ENCODE assay signal across 8 cellular contexts in genomic region chr14:39266871-39267591, GRCh38. TPM values are rescaled to one million over a fixed set of nuclear protein-coding genes. Genes with fewer than 3 reads are reported as not detected.
A peak's percentile ranks its signal among the peaks of the same experiment; 100 is the strongest.
DNase-seq lines count a peak whose midpoint lies in the region; ATAC-seq and TF ChIP-seq lines count a peak whose summit lies in the region.

No MANE protein-coding gene starts in this region.

- intact Hi-C loops in heart left ventricle (cut with DNase I), result loop anchor here in 9 of 10 donors (1.0 to 10.0 kb wide), 14 partner anchors 35 to 166 kb away; partner anchors contain the start of genes PNN (in 6 of the 9), TRAPPC6B (in 4 of the 9), FBXO33 (in 2 of the 9) and GEMIN2 (in 2 of the 9)
- intact Hi-C loops in posterior cingulate gyrus (cut with DNase I), result loop anchor here (2.0 to 5.0 kb wide), 3 partner anchors 96 to 165 kb away; partner anchors contain the start of genes FBXO33, GEMIN2 and TRAPPC6B

- H3K27me3 ChIP-seq in SU-DHL-6 (ENCODE audit: low read length), result no peaks in the 10 kb centered on the region
- H3K27me3 ChIP-seq in heart left ventricle, result no peaks in the 10 kb centered on the region
- no peaks in the 10 kb centered on the region for H3K27me3 ChIP-seq in upper lobe of left lung

- H3K9me3 Mint-ChIP-seq in activated naive CD8-positive, alpha-beta T cell treated with anti-CD3 and anti-CD28 coated beads, Interleukin-2, amount 50 U/mL, for 24 hours, result peaks cover 4% of the 10 kb centered on the region

- WGBS in heart left ventricle, 4 donors, result 0 to 1% (median 0%) methylated on average over 42 to 69 of the region's 69 CpGs
- 0 to 1% methylated on average over 3 to 46 of the region's 69 CpGs for WGBS in upper lobe of left lung, 2 donors

- H3K4me3 Mint-ChIP-seq in activated naive CD8-positive, alpha-beta T cell treated with anti-CD3 and anti-CD28 coated beads, Interleukin-2, amount 50 U/mL, for 24 hours, result peak overlapping the region; percentile 78

- H3K9me3 ChIP-seq in SU-DHL-6 (ENCODE audit: insufficient read depth, low read length) (peaks cover 12% of the 10 kb centered on the region; the same call in 1 of the 2 replicates), heart left ventricle (peaks cover 0 to 14% (median 4%) of the 10 kb centered on the region in 12 donors), upper lobe of left lung (no peaks in the 10 kb centered on the region)

- H3K27ac ChIP-seq in SU-DHL-6 (ENCODE audit: low read depth, low read length), result peak overlapping the region; percentile 84
- peak overlapping the region; percentile 90 to 100 (median 98) for H3K27ac ChIP-seq in heart left ventricle
- H3K27ac ChIP-seq in upper lobe of left lung, result peak overlapping the region; percentile 96 to 99 (median 99)

- peaks cover 2% of the 10 kb centered on the region for H3K36me3 Mint-ChIP-seq in activated naive CD8-positive, alpha-beta T cell treated with anti-CD3 and anti-CD28 coated beads, Interleukin-2, amount 50 U/mL, for 24 hours (ENCODE audit: low read depth)

- TF ChIP-seq CTCF in HFF-Myc (IDR thresholded peaks at IDR 0.05; ENCODE audit: low read depth, low read length, missing control alignments), result no peak
- TF ChIP-seq CTCF in SU-DHL-6 (IDR thresholded peaks at IDR 0.05; ENCODE audit: insufficient read depth, low read length, poor library complexity, severe bottlenecking), result no peak
- no peak for TF ChIP-seq CTCF in heart left ventricle (IDR thresholded peaks at IDR 0.05)
- TF ChIP-seq CTCF in upper lobe of left lung (IDR thresholded peaks at IDR 0.05), result no peak

- H4K20me1 ChIP-seq in SU-DHL-6 (ENCODE audit: low read depth, low read length), result no peaks in the 10 kb centered on the region

- H3K27ac Mint-ChIP-seq in activated naive CD8-positive, alpha-beta T cell treated with anti-CD3 and anti-CD28 coated beads, Interleukin-2, amount 50 U/mL, for 24 hours, result peak overlapping the region; percentile 91

- 0 out of 2 replicates have a peak, but pooled peaks cover 4% of the 10 kb centered on the region for H3K36me3 ChIP-seq in SU-DHL-6 (ENCODE audit: low read length)
- no peaks in the 10 kb centered on the region for H3K36me3 ChIP-seq in heart left ventricle
- no peaks in the 10 kb centered on the region for H3K36me3 ChIP-seq in upper lobe of left lung

- no peak for TF ChIP-seq EP300 in upper lobe of left lung (IDR thresholded peaks at IDR 0.05)

- H3K4me2 ChIP-seq in SU-DHL-6 (ENCODE audit: low read depth, low read length, poor library complexity, severe bottlenecking), result peak overlapping the region; percentile 85

- H3K4me1 ChIP-seq in heart left ventricle (peaks cover 0 to 52% (median 24%) of the 10 kb centered on the region in 12 donors), upper lobe of left lung (peaks cover 16 to 29% (median 24%) of the 10 kb centered on the region in 4 donors)

- peak overlapping the region; percentile 71 for H3K9ac ChIP-seq in SU-DHL-6 (ENCODE audit: low read length)

- H3K9me2 ChIP-seq in SU-DHL-6 (replicated peaks; ENCODE audit: insufficient read depth, low read length), result no peaks in the 10 kb centered on the region

- H2AFZ ChIP-seq in SU-DHL-6 (ENCODE audit: low read depth, low read length, severe bottlenecking), result peak overlapping the region; percentile 74

- no peaks in the 10 kb centered on the region for H3K27me3 Mint-ChIP-seq in activated naive CD8-positive, alpha-beta T cell treated with anti-CD3 and anti-CD28 coated beads, Interleukin-2, amount 50 U/mL, for 24 hours

- peak; percentile 84 for ATAC-seq in activated naive CD8-positive, alpha-beta T cell treated with anti-CD3 and anti-CD28 coated beads, Interleukin-2, amount 50 U/mL, for 24 hours
- ATAC-seq in heart left ventricle, result peak; percentile 90 to 95 (median 95)
- peak; percentile 94 to 97 for ATAC-seq in upper lobe of left lung (ENCODE audit: low FRiP score in 2 of 2)

- H3K4me3 ChIP-seq in HFF-Myc (replicated peaks; ENCODE audit: low read depth, low read length) (peak overlapping the region; percentile 83), SU-DHL-6 (ENCODE audit: insufficient read depth, low read length, poor library complexity, severe bottlenecking) (peak overlapping the region; percentile 93), heart left ventricle (peak overlapping the region; percentile 57 to 99 (median 82)), upper lobe of left lung (peak overlapping the region; percentile 63 to 90 (median 88))

- H3K79me2 ChIP-seq in SU-DHL-6 (ENCODE audit: insufficient read depth, low read length), result peaks cover 43% of the 10 kb centered on the region

- H3K4me1 Mint-ChIP-seq in activated naive CD8-positive, alpha-beta T cell treated with anti-CD3 and anti-CD28 coated beads, Interleukin-2, amount 50 U/mL, for 24 hours, result peaks cover 61% of the 10 kb centered on the region

- H3F3A ChIP-seq in SU-DHL-6 (ENCODE audit: insufficient read depth), result peaks cover 26% of the 10 kb centered on the region

- DNase-seq in HFF-Myc (ENCODE audit: extremely low read depth, low read depth) (peak; percentile 63), MV-4-11 (lab: John Stamatoyannopoulos, UW) (peak; percentile 76), heart left ventricle (peak; percentile 86 to 91 (median 89)), posterior cingulate gyrus (peak; percentile 65 to 95 (median 80)), upper lobe of left lung (peak; percentile 86 to 95)
- DNase-seq in activated naive CD8-positive, alpha-beta T cell treated with anti-CD3 and anti-CD28 coated beads, Interleukin-2, amount 50 U/mL, for 24 hours, result peak; percentile 80

- peak; percentile 37 for TF ChIP-seq POLR2A in GM10847 (IDR thresholded peaks at IDR 0.05; ENCODE audit: extremely low read depth, insufficient read length)
- peak in 1 of 2 donors; percentile 51 for TF ChIP-seq POLR2A in heart left ventricle (IDR thresholded peaks at IDR 0.05)
- peak in 3 of 4 donors; percentile 62 to 81 (median 64) for TF ChIP-seq POLR2A in upper lobe of left lung (IDR thresholded peaks at IDR 0.05)

RNA-seq across cellular contexts. Expression of gene MIA2, which starts 33.3 kb away (rescaled TPM):
- total RNA-seq in heart left ventricle (10 to 100 TPM; 14.8 to 31.8 (median 20.4) TPM), upper lobe of left lung (10 to 100 TPM; 13.0 to 56.8 (median 25.4) TPM)
- polyA plus RNA-seq in heart left ventricle, result 10 to 100 TPM in 1 of 2 donors, 1 to 10 TPM in 1; 9.3 to 18.6 TPM

Comparison
In these comparisons a context has a peak if more than half of its experiments do, and no peak if none do; other contexts are left out.
1. Peak in every context shown above with its lines: DNase-seq, ATAC-seq, H3K4me3 ChIP-seq and H3K27ac ChIP-seq.